In genomic region chr2:239400907-239401449, GRCh38 we compare ENCODE assay signal across 8 cellular contexts. TPM values are rescaled to one million over a fixed set of nuclear protein-coding genes. Genes with fewer than 3 reads are reported as not detected.
DNase-seq lines count a peak whose midpoint lies in the region; ATAC-seq and TF ChIP-seq lines count a peak whose summit lies in the region.

Gene HDAC4 (minus strand): TSS chr2:239401020. CDS start chr2:239352699, 48,321 bp downstream.

- 0 out of 2 replicates have a peak, but pooled peaks cover 6% of the 10 kb centered on the region for H3F3A ChIP-seq in DOHH2 (ENCODE audit: control insufficient read depth, insufficient read depth)

- no peak within 1 kb of the TSS for H2BK15ac ChIP-seq in H9 (ENCODE audit: low read depth, low read length)

- H3K56ac ChIP-seq in H9 (ENCODE audit: insufficient read length, low read depth, low read length), result no peak within 1 kb of the TSS

- H2AK5ac ChIP-seq in H9 (ENCODE audit: insufficient read length, low read length), result no peak within 1 kb of the TSS

- H4K91ac ChIP-seq in H9 (ENCODE audit: insufficient read length, low read depth, low read length), result no peak within 1 kb of the TSS

- no peak within 1 kb of the TSS for H3K23ac ChIP-seq in H9 (ENCODE audit: insufficient read length, low read depth, low read length)

- no CpG with 5 or more reads among the region's 55 CpGs for WGBS in H9 (ENCODE audit: extremely low coverage, insufficient read length, low lambda C conversion rate)

- no peak within 1 kb of the TSS for H3T11ph ChIP-seq in H9 (ENCODE audit: low read length)

- H3K27me3 Mint-ChIP-seq in H9 (ENCODE audit: low read depth), result peaks cover 2% of the 10 kb centered on the region; the same call in 1 of the 2 replicates
- peaks cover 0 to 16% (median 0%) of the 10 kb centered on the region in 5 donors for H3K27me3 Mint-ChIP-seq in naive thymus-derived CD4-positive, alpha-beta T cell
- peaks cover 6% of the 10 kb centered on the region for H3K27me3 Mint-ChIP-seq in stimulated activated memory B cell treated with anti-CD40 and anti-IgM and Interleukin-4, amounts not matched to agents 10 μg/mL and 1 μg/mL and 100 μg/mL, for 72 hours

- H3K27ac Mint-ChIP-seq in H9, result peak within 1 kb of the TSS; percentile 94 to 99 (median 98)
- H3K27ac Mint-ChIP-seq in naive thymus-derived CD4-positive, alpha-beta T cell, result peak within 1 kb of the TSS; percentile 96 to 99 (median 99)
- H3K27ac Mint-ChIP-seq in stimulated activated memory B cell treated with anti-CD40 and anti-IgM and Interleukin-4, amounts not matched to agents 10 μg/mL and 1 μg/mL and 100 μg/mL, for 72 hours, result peak within 1 kb of the TSS; percentile 99

- POLR2A ChIA-PET in naive thymus-derived CD4-positive, alpha-beta T cell (lab: Charles Lee), result interaction anchor here (0.7 to 3.6 kb wide), 20 partner anchors 9 to 192 kb away, joined by 3 to 32 read pairs (median 6); no protein-coding TSS in a partner anchor

- H3K9me3 ChIP-seq in DOHH2 (ENCODE audit: control insufficient read depth, insufficient read depth, low read length) (peaks cover 5% of the 10 kb centered on the region; the same call in 1 of the 2 replicates), H9 (ENCODE audit: control insufficient read depth, low read depth, low read length) (no peaks in the 10 kb centered on the region)
- H3K9me3 ChIP-seq in naive thymus-derived CD4-positive, alpha-beta T cell (ENCODE audit: control insufficient read depth in 2 of 3, low read length in 3 of 3), result no peaks in the 10 kb centered on the region

- TF ChIP-seq CTCF in DOHH2 (IDR thresholded peaks at IDR 0.05; ENCODE audit: low read depth, low read length, poor library complexity, severe bottlenecking) (no peak), H9 (conservative IDR thresholded peaks at IDR 0.05) (no peak), fibroblast of mammary gland (conservative IDR thresholded peaks at IDR 0.05; ENCODE audit: control insufficient read depth, insufficient read depth, low read depth, low read length) (no peak)

- no peaks in the 10 kb centered on the region for H3K9me3 Mint-ChIP-seq in H9
- peaks cover 0 to 3% (median 0%) of the 10 kb centered on the region in 11 donors for H3K9me3 Mint-ChIP-seq in naive thymus-derived CD4-positive, alpha-beta T cell
- H3K9me3 Mint-ChIP-seq in stimulated activated memory B cell treated with anti-CD40 and anti-IgM and Interleukin-4, amounts not matched to agents 10 μg/mL and 1 μg/mL and 100 μg/mL, for 72 hours, result no peaks in the 10 kb centered on the region

- ATAC-seq in naive thymus-derived CD4-positive, alpha-beta T cell, result peak; percentile 92
- peak; percentile 97 for ATAC-seq in stimulated activated memory B cell treated with anti-CD40 and anti-IgM and Interleukin-4, amounts not matched to agents 10 μg/mL and 1 μg/mL and 100 μg/mL, for 72 hours

- H3K79me2 ChIP-seq in DOHH2 (ENCODE audit: control insufficient read depth, low read length), result peaks cover 34% of the 10 kb centered on the region
- peaks cover 13% of the 10 kb centered on the region; the same call in 1 of the 2 replicates for H3K79me2 ChIP-seq in H9 (ENCODE audit: insufficient read depth, low read length)

- H3K27me3 ChIP-seq in DOHH2 (ENCODE audit: control insufficient read depth, low read length) (no peaks in the 10 kb centered on the region), H9 (ENCODE audit: insufficient read depth, low read length) (no peaks in the 10 kb centered on the region)
- no peaks in the 10 kb centered on the region for H3K27me3 ChIP-seq in naive thymus-derived CD4-positive, alpha-beta T cell (ENCODE audit: control insufficient read depth in 2 of 2, insufficient read depth in 2 of 2, low read length in 2 of 2)

- H3K23me2 ChIP-seq in H9 (ENCODE audit: insufficient read length, low read depth, low read length, poor library complexity, severe bottlenecking), result no peaks in the 10 kb centered on the region

- no peak within 1 kb of the TSS for H2BK12ac ChIP-seq in H9 (ENCODE audit: insufficient read length, low read depth, low read length)

- H3K27ac ChIP-seq in DOHH2 (ENCODE audit: low read depth, low read length) (peak within 1 kb of the TSS; percentile 76), H9 (ENCODE audit: insufficient read length, low read depth, low read length) (no peak within 1 kb of the TSS)
- H3K27ac ChIP-seq in naive thymus-derived CD4-positive, alpha-beta T cell (ENCODE audit: low read depth, low read length), result peak within 1 kb of the TSS; percentile 97

- H3K9ac ChIP-seq in H9 (ENCODE audit: extremely low read depth, insufficient read length, low read length), result peak within 1 kb of the TSS; percentile 92

- H3K18ac ChIP-seq in H9 (ENCODE audit: insufficient read length, low read depth, low read length), result peak within 1 kb of the TSS; percentile 98

- no peak within 1 kb of the TSS for H2AFZ ChIP-seq in H9 (ENCODE audit: low read length)

- H4K5ac ChIP-seq in H9 (ENCODE audit: insufficient read length, low read depth, low read length), result peak within 1 kb of the TSS; percentile 12

- H2BK20ac ChIP-seq in H9 (ENCODE audit: low read depth, low read length, poor library complexity, severe bottlenecking), result no peak within 1 kb of the TSS

- H3K4me3 Mint-ChIP-seq in H9, result peak within 1 kb of the TSS; percentile 81 to 88
- H3K4me3 Mint-ChIP-seq in naive thymus-derived CD4-positive, alpha-beta T cell, result peak within 1 kb of the TSS; percentile 88 to 96 (median 92)
- H3K4me3 Mint-ChIP-seq in stimulated activated memory B cell treated with anti-CD40 and anti-IgM and Interleukin-4, amounts not matched to agents 10 μg/mL and 1 μg/mL and 100 μg/mL, for 72 hours, result peak within 1 kb of the TSS; percentile 91

- no peaks in the 10 kb centered on the region for H3K79me1 ChIP-seq in H9 (ENCODE audit: insufficient read depth, low read depth, low read length, poor library complexity, severe bottlenecking)

- DNase-seq in H9 (peak; percentile 99), M059J (ENCODE audit: low read depth) (peak; percentile 91), SHP77 (lab: John Stamatoyannopoulos, UW) (peak; percentile 97 to 98), fibroblast of mammary gland (ENCODE audit: low read depth) (peak; percentile 96)
- peak; percentile 99 for DNase-seq in activated T-helper 9 cell treated with anti-CD3 and anti-CD28 coated beads, Interleukin-2, amount 50 U/mL, for 16 hours (ENCODE audit: low read depth)
- peak; percentile 98 to 100 (median 100) for DNase-seq in naive thymus-derived CD4-positive, alpha-beta T cell

- H3K4me2 ChIP-seq in DOHH2 (ENCODE audit: low read length) (peak within 1 kb of the TSS; percentile 94), H9 (ENCODE audit: insufficient read depth, insufficient read length, low read length) (peak within 1 kb of the TSS; percentile 75)

- H3K4ac ChIP-seq in H9 (ENCODE audit: low read depth, low read length), result no peak within 1 kb of the TSS

- peaks cover 21% of the 10 kb centered on the region for H3K4me1 ChIP-seq in DOHH2 (ENCODE audit: control insufficient read depth, low read length)
- no peaks in the 10 kb centered on the region for H3K4me1 ChIP-seq in H9 (ENCODE audit: insufficient read depth, low read length)
- peaks cover 17 to 26% of the 10 kb centered on the region in 2 donors for H3K4me1 ChIP-seq in naive thymus-derived CD4-positive, alpha-beta T cell (ENCODE audit: control insufficient read depth in 2 of 2, insufficient read depth in 2 of 2, low read length in 2 of 2)

- H3K4me3 ChIP-seq in DOHH2 (ENCODE audit: low read length) (peak within 1 kb of the TSS; percentile 99), fibroblast of mammary gland (ENCODE audit: control insufficient read depth, low read depth, low read length) (peak within 1 kb of the TSS; percentile 80)
- peak within 1 kb of the TSS; percentile 100 for H3K4me3 ChIP-seq in naive thymus-derived CD4-positive, alpha-beta T cell (ENCODE audit: low read length)

- no peak within 1 kb of the TSS for H2BK120ac ChIP-seq in H9 (ENCODE audit: low read depth, low read length, poor library complexity, severe bottlenecking)

- H4K8ac ChIP-seq in H9 (replicated peaks; ENCODE audit: insufficient read length, low read depth, low read length), result no peak within 1 kb of the TSS

- CTCF ChIA-PET in naive thymus-derived CD4-positive, alpha-beta T cell (lab: Charles Lee), result interaction anchor here (0.8 to 0.9 kb wide), 2 partner anchors 31 to 133 kb away, joined by 3 to 4 read pairs; no protein-coding TSS in a partner anchor

- no peaks in the 10 kb centered on the region for H3K9me2 ChIP-seq in DOHH2 (replicated peaks; ENCODE audit: control insufficient read depth, low read length)

- no peak within 1 kb of the TSS for H2BK5ac ChIP-seq in H9 (ENCODE audit: insufficient read length, low read length)

- H3K14ac ChIP-seq in H9 (ENCODE audit: insufficient read depth, low read length), result peak within 1 kb of the TSS; percentile 98

- intact Hi-C loops in naive thymus-derived CD4-positive, alpha-beta T cell (cut with micrococcal nuclease), result loop anchor here (1.0 to 10.0 kb wide), 17 partner anchors 20 to 1709 kb away; partner anchors contain the start of genes COPS9 (in 2 of the 2), NDUFA10 (in 2 of the 2), DUSP28 (in 1 of the 2) and RNPEPL1 (in 1 of the 2)

- peaks cover 30 to 35% of the 10 kb centered on the region in 2 experiments for H3K4me1 Mint-ChIP-seq in H9
- H3K4me1 Mint-ChIP-seq in naive thymus-derived CD4-positive, alpha-beta T cell, result peaks cover 28 to 51% (median 44%) of the 10 kb centered on the region in 7 donors
- H3K4me1 Mint-ChIP-seq in stimulated activated memory B cell treated with anti-CD40 and anti-IgM and Interleukin-4, amounts not matched to agents 10 μg/mL and 1 μg/mL and 100 μg/mL, for 72 hours, result peaks cover 36% of the 10 kb centered on the region

- peaks cover 3% of the 10 kb centered on the region for H3K36me3 ChIP-seq in DOHH2 (ENCODE audit: control insufficient read depth, low read length)
- no peaks in the 10 kb centered on the region for H3K36me3 ChIP-seq in naive thymus-derived CD4-positive, alpha-beta T cell (ENCODE audit: control insufficient read depth in 2 of 3, insufficient read depth in 3 of 3, low read length in 3 of 3)

- H4K20me1 ChIP-seq in DOHH2 (ENCODE audit: control insufficient read depth, insufficient read depth, low read depth, low read length), result peaks cover 26% of the 10 kb centered on the region; the same call in 1 of the 2 replicates
- no peaks in the 10 kb centered on the region for H4K20me1 ChIP-seq in H9 (ENCODE audit: control insufficient read depth, insufficient read depth, insufficient read length)

- H3K36me3 Mint-ChIP-seq in H9 (ENCODE audit: insufficient read depth in 1 of 3, low read depth in 3 of 3), result no peaks in the 10 kb centered on the region; a peak in 1 of 7 replicates
- H3K36me3 Mint-ChIP-seq in naive thymus-derived CD4-positive, alpha-beta T cell, result peaks cover 0 to 18% (median 0%) of the 10 kb centered on the region in 5 donors
- no peaks in the 10 kb centered on the region for H3K36me3 Mint-ChIP-seq in stimulated activated memory B cell treated with anti-CD40 and anti-IgM and Interleukin-4, amounts not matched to agents 10 μg/mL and 1 μg/mL and 100 μg/mL, for 72 hours

RNA-seq across cellular contexts. Expression of gene HDAC4, which starts in this region (rescaled TPM):
- total RNA-seq in H9 (2021), result 27.5 and 32.0 TPM in 2 replicates
- total RNA-seq in M059J (2014; rRNA removed; shearing (Covaris generic)), result 3.9 and 6.4 TPM in 2 replicates
- total RNA-seq in naive thymus-derived CD4-positive, alpha-beta T cell, result 100 to 1,000 TPM in 1 of 5 experiments, 10 to 100 TPM in 4; 42.3 to 101 (median 62.3) TPM
- 10 to 100 TPM in 1 of 2 donors, 1 to 10 TPM in 1; 7.4 to 11.6 TPM for polyA plus RNA-seq in naive thymus-derived CD4-positive, alpha-beta T cell
